9 cellular contexts compared by ENCODE assay signal in genomic region chr17:35947156-35947585, GRCh38. TPM values are rescaled to one million over a fixed set of nuclear protein-coding genes. Genes with fewer than 3 reads are reported as not detected.
DNase-seq lines count a peak whose midpoint lies in the region; ATAC-seq, FAIRE-seq and TF ChIP-seq lines count a peak whose summit lies in the region.
"Had no signal": no experiment of that assay in that cellular context is flagged by ENCODE, and none has a peak within 500 bp of the region (broad histone marks: within the 10 kb centered on the region; RNA-seq: fewer than 3 reads in every experiment).

No MANE protein-coding gene starts in this region.

- no peak overlapping the region for H3K4me3 ChIP-seq in Jurkat, Clone E6-1 (ENCODE audit: low read length)
- peak overlapping the region in 1 of 2 donors; percentile 34 for H3K4me3 ChIP-seq in small intestine (ENCODE audit: low read depth in 1 of 2, low read length in 2 of 2)
- H3K4me3 ChIP-seq: SK-N-MC had no signal

- H3K9me3 ChIP-seq in small intestine (ENCODE audit: control insufficient read depth, low read depth): no peaks in the 10 kb centered on the region

- H3K36me3 ChIP-seq in small intestine (ENCODE audit: control insufficient read depth in 2 of 2, insufficient read depth in 2 of 2, low read length in 2 of 2): no peaks in the 10 kb centered on the region

- intact Hi-C loops in left cardiac atrium (cut with DNase I): no loop called here

- peaks cover 0 to 5% of the 10 kb centered on the region in 2 donors for H3K4me1 ChIP-seq in small intestine (ENCODE audit: control insufficient read depth in 2 of 2, insufficient read depth in 1 of 2, low read depth in 1 of 2, low read length in 1 of 2)

- TF ChIP-seq CTCF in D721Med (IDR thresholded peaks at IDR 0.05; ENCODE audit: insufficient read depth, missing control alignments) (peak; percentile 80), omental fat pad (IDR thresholded peaks at IDR 0.05) (no peak)

- no peak for FAIRE-seq in D721Med (lab: Jason Lieb, UNC)
- FAIRE-seq in RCC 7860 (lab: Jason Lieb, UNC): no peak
- no peak for FAIRE-seq in small intestine (lab: Jason Lieb, UNC)

- WGBS in small intestine, 3 donors: 5 to 27% (median 6%) methylated on average over 12 of the region's 12 CpGs

- no peaks in the 10 kb centered on the region for H3K27me3 ChIP-seq in small intestine (ENCODE audit: control insufficient read depth in 2 of 2, insufficient read depth in 2 of 2, low read length in 2 of 2)

- H3K27ac ChIP-seq in small intestine (ENCODE audit: low read depth in 1 of 2, low read length in 1 of 2): no peak overlapping the region
- H3K27ac ChIP-seq: SK-N-MC had no signal

- DNase-seq in D721Med (ENCODE audit: insufficient read length, low spot score) (no peak), RCC 7860 (ENCODE audit: low spot score) (peak; percentile 25), left cardiac atrium (no peak), small intestine (peak; percentile 69), omental fat pad (ENCODE audit: low spot score) (no peak), GOT3 (lab: John Stamatoyannopoulos, UW) (no peak)
- peak; percentile 50 for DNase-seq in Jurkat, Clone E6-1 (ENCODE audit: low read depth, low spot score)
- DNase-seq in activated gamma-delta T cell treated with anti-CD3 and anti-CD28 coated beads, Interleukin-2, amount 50 U/mL, for 16 hours (ENCODE audit: low read depth): peak; percentile 40

- ATAC-seq in left cardiac atrium: peak; percentile 57 to 71
- ATAC-seq in omental fat pad (ENCODE audit: low FRiP score): no peak

RNA-seq across cellular contexts. Expression of gene LYZL6, which starts 3.7 kb away (rescaled TPM):
- not detected for polyA plus RNA-seq in Jurkat, Clone E6-1 (2012; ENCODE audit: insufficient read depth, insufficient read length)
- total RNA-seq in left cardiac atrium (not detected), omental fat pad (not detected)
- not detected for polyA plus RNA-seq in small intestine

RNA-seq across cellular contexts. Expression of gene RDM1, which starts 16.6 kb away (rescaled TPM):
- polyA plus RNA-seq in Jurkat, Clone E6-1 (2012; ENCODE audit: insufficient read depth, insufficient read length): 22.9 TPM
- not detected for total RNA-seq in left cardiac atrium
- 1 to 10 TPM in 2 of 3 donors, not detected in 1; 1.9 to 4.5 TPM for polyA plus RNA-seq in small intestine
- total RNA-seq in omental fat pad: not detected

RNA-seq across cellular contexts. Expression of gene CCL16, which starts 34.1 kb away (rescaled TPM):
- polyA plus RNA-seq in Jurkat, Clone E6-1 (2012; ENCODE audit: insufficient read depth, insufficient read length): not detected
- under 1 TPM in 1 of 2 donors, not detected in 1; 0.27 TPM for total RNA-seq in left cardiac atrium
- polyA plus RNA-seq in small intestine: under 1 TPM in 1 of 3 donors, not detected in 2; 0.19 TPM
- 1 to 10 TPM in 1 of 4 donors, under 1 TPM in 1, not detected in 2; 0.69 to 2.8 TPM for total RNA-seq in omental fat pad

RNA-seq across cellular contexts. Expression of gene CCL14, which starts 39.4 kb away (rescaled TPM):
- polyA plus RNA-seq in Jurkat, Clone E6-1 (2012; ENCODE audit: insufficient read depth, insufficient read length): not detected
- total RNA-seq in left cardiac atrium: 10 to 100 TPM in 1 of 2 donors, 1 to 10 TPM in 1; 7.2 to 47.7 TPM
- polyA plus RNA-seq in small intestine: 10 to 100 TPM in 1 of 3 donors, 1 to 10 TPM in 2; 5.4 to 61.9 (median 7.2) TPM
- total RNA-seq in omental fat pad: 10 to 100 TPM; 29.0 to 83.2 (median 68.7) TPM

RNA-seq across cellular contexts. Expression of gene CCL15, which starts 54.2 kb away (rescaled TPM):
- not detected for polyA plus RNA-seq in Jurkat, Clone E6-1 (2012; ENCODE audit: insufficient read depth, insufficient read length)
- total RNA-seq in left cardiac atrium (not detected), omental fat pad (1 to 10 TPM in 1 of 4 donors, not detected in 3; 4.6 TPM)
- polyA plus RNA-seq in small intestine: 10 to 100 TPM; 22.6 to 72.7 (median 51.9) TPM

Comparison
In these comparisons a context has a peak if more than half of its experiments do, and no peak if none do; other contexts are left out.
1. DNase-seq: peak in Jurkat, Clone E6-1 (single experiment), RCC 7860 (single experiment), activated gamma-delta T cell treated with anti-CD3 and anti-CD28 coated beads, Interleukin-2, amount 50 U/mL, for 16 hours (single experiment) and small intestine (single experiment); none in D721Med (single experiment), left cardiac atrium (single experiment), omental fat pad (single experiment) and GOT3 (single experiment).